ENCODE assay signal across 7 cellular contexts in genomic region chr2:83106853-83107252, GRCh38.
"Had no signal": no experiment of that assay in that cellular context is flagged by ENCODE, and none has a peak within 500 bp of the region (broad histone marks: within the 10 kb centered on the region; RNA-seq: fewer than 3 reads in every experiment).

No MANE protein-coding gene starts in this region.

- H3K9me3 ChIP-seq: HAP-1 had no signal

- DNase-seq: H7, HFFc6, KG1 had no signal

- H3K4me1 ChIP-seq: HAP-1 had no signal

- H3K4me3 ChIP-seq: GM23338, HAP-1 had no signal

- ATAC-seq: GM23338, HCT116 had no signal

- H3K4me2 ChIP-seq: GM23338 had no signal

- H2AFZ ChIP-seq: GM23338 had no signal

- H3K27ac ChIP-seq: HL-60 had no signal

- H3K36me3 ChIP-seq: HAP-1 had no signal
